1 cellular context compared by ENCODE assay signal in genomic region chr2:209472386-209472832, GRCh38.
TF ChIP-seq lines count a peak whose summit lies in the region.

No MANE protein-coding gene starts in this region.

TF ChIP-seq in H1, 55 proteins besides CTCF, POLR2A, EP300 and RAD21:
- TF ChIP-seq MAFK (IDR thresholded peaks at IDR 0.05; ENCODE audit: low read depth, low read length): peak; percentile 5; the same call in 1 of the 2 replicates
- no peak for TF ChIP-seq ASH2L (IDR thresholded peaks at IDR 0.05; ENCODE audit: low read length)
